Comparison of ENCODE assay signal across 23 cellular contexts in genomic region chr15:88564741-88565140, GRCh38.
"Had no signal": no experiment of that assay in that cellular context is flagged by ENCODE, and none has a peak within 500 bp of the region (broad histone marks: within the 10 kb centered on the region; RNA-seq: fewer than 3 reads in every experiment).

No MANE protein-coding gene starts in this region.

- H3K4me1 ChIP-seq: colonic mucosa, esophagus squamous epithelium, gastrocnemius medialis, heart right ventricle, left lung, lower lobe of right lung had no signal

- H3K27ac ChIP-seq: colonic mucosa, epithelial cell of prostate, esophagus squamous epithelium, gastrocnemius medialis, heart right ventricle, left lung, lower lobe of right lung had no signal

- H3K27me3 ChIP-seq: colonic mucosa, gastrocnemius medialis, heart right ventricle, left lung had no signal

- H3K36me3 ChIP-seq: colonic mucosa, esophagus squamous epithelium, gastrocnemius medialis, heart right ventricle, left lung, lower lobe of right lung had no signal

- H3K9me3 ChIP-seq: colonic mucosa, esophagus squamous epithelium, gastrocnemius medialis, heart right ventricle, left lung, lower lobe of right lung had no signal

- H3K4me3 ChIP-seq: colonic mucosa, esophagus squamous epithelium, gastrocnemius medialis, heart right ventricle, left lung, lower lobe of right lung had no signal

- DNase-seq: colonic mucosa; cortex of kidney; effector CD8-positive, alpha-beta T cell; effector memory CD8-positive, alpha-beta T cell; endodermal cell; erythroblast; esophagus squamous epithelium; foreskin fibroblast; foreskin melanocyte; gastrocnemius medialis; glutamatergic neuron; head of caudate nucleus; heart right ventricle; hippocampal formation; left cardiac atrium; left lung; left ventricle myocardium superior; lower lobe of right lung; mesendoderm; midbrain; naive thymus-derived CD4-positive, alpha-beta T cell had no signal

- ATAC-seq: effector memory CD8-positive, alpha-beta T cell; esophagus mucosa; gastrocnemius medialis; heart right ventricle; left cardiac atrium; left lung; left ventricle myocardium superior; lower lobe of right lung; naive thymus-derived CD4-positive, alpha-beta T cell had no signal
